In genomic region chr9:36873247-36873875, GRCh38 we compare ENCODE assay signal across 8 cellular contexts.
A peak's percentile ranks its signal among the peaks of the same experiment; 100 is the strongest.
DNase-seq lines count a peak whose midpoint lies in the region; ATAC-seq, FAIRE-seq and TF ChIP-seq lines count a peak whose summit lies in the region.

No MANE protein-coding gene starts in this region.

- peak; percentile 44 for ATAC-seq in GM21717 (IDR thresholded peaks at IDR 0.05; ENCODE audit: unreplicated experiment)
- ATAC-seq in WTC11, result peak; percentile 93
- ATAC-seq in left lobe of liver, result peak; percentile 94
- ATAC-seq in HG02763 (IDR thresholded peaks at IDR 0.05; ENCODE audit: unreplicated experiment), result no peak

- POLR2A ChIA-PET in WTC11 (lab: Charles Lee), result interaction anchor here (0.9 kb wide), 1 partner anchor 118 kb away, joined by 3 read pairs; no protein-coding TSS in a partner anchor

- FAIRE-seq in bronchial epithelial cell (lab: Jason Lieb, UNC), result no peak

- in situ Hi-C loops in Caki2 (cut with HindIII; ENCODE audit: low pct_unique_long_range_greater_than_20kb, low sequenced_read_pairs), result no loop called here

- peaks cover 3% of the 10 kb centered on the region; the same call in 1 of the 2 replicates for H3K36me3 Mint-ChIP-seq in WTC11

- H3K27me3 ChIP-seq in bronchial epithelial cell (ENCODE audit: control insufficient read depth, insufficient read depth, low read length), result peaks cover 11% of the 10 kb centered on the region

- no peaks in the 10 kb centered on the region for H3K36me3 ChIP-seq in bronchial epithelial cell (ENCODE audit: control insufficient read depth, insufficient read depth, low read length)

- H3K4me3 Mint-ChIP-seq in WTC11, result no peak overlapping the region

- H3K27me3 Mint-ChIP-seq in WTC11 (ENCODE audit: low read depth), result no peaks in the 10 kb centered on the region

- H3K4me1 Mint-ChIP-seq in WTC11, result peaks cover 8% of the 10 kb centered on the region

- TF ChIP-seq CTCF in WTC11 (IDR thresholded peaks at IDR 0.05) (peak; percentile 88), bronchial epithelial cell (IDR thresholded peaks at IDR 0.05; ENCODE audit: insufficient read depth, low read length, severe bottlenecking) (peak; percentile 91)

- H3K9me3 Mint-ChIP-seq in WTC11, result peaks cover 14% of the 10 kb centered on the region

- DNase-seq in Caki2 (ENCODE audit: low read depth), result peak; percentile 23
- peak; percentile 78 for DNase-seq in NCI-H146 (lab: John Stamatoyannopoulos, UW)
- DNase-seq in WTC11 (ENCODE audit: low spot score), result peak; percentile 83
- DNase-seq in bronchial epithelial cell (ENCODE audit: low read depth), result peak; percentile 58
- DNase-seq in left lobe of liver (ENCODE audit: low spot score), result peak; percentile 73
- peak; percentile 25 to 64 (median 55) for DNase-seq in stimulated activated CD4-positive, alpha-beta T cell treated with anti-CD3 and anti-CD28 coated beads, TNF-alpha, amount 100 ng/mL, for 1 hour (ENCODE audit: low read depth in 3 of 3, low spot score in 1 of 3)

- CTCF ChIA-PET in WTC11 (lab: Charles Lee), result interaction anchor here (0.6 to 5.3 kb wide), 66 partner anchors 10 to 560 kb away, joined by 3 to 232 read pairs (median 5); no protein-coding TSS in a partner anchor

- H3K27ac Mint-ChIP-seq in WTC11, result no peak overlapping the region

- H3K4me3 ChIP-seq in bronchial epithelial cell (ENCODE audit: low read depth, low read length), result no peak overlapping the region

TF ChIP-seq in WTC11, 78 proteins besides CTCF, POLR2A, EP300 and RAD21:
- TF ChIP-seq USF1 (CRISPR knock-in tag; IDR thresholded peaks at IDR 0.05) (no peak), SMAD4 (CRISPR knock-in tag; IDR thresholded peaks at IDR 0.05) (no peak), OVOL2 (CRISPR knock-in tag; IDR thresholded peaks at IDR 0.05; ENCODE audit: borderline replicate concordance) (no peak), ZNF317 (CRISPR knock-in tag; IDR thresholded peaks at IDR 0.05; ENCODE audit: borderline replicate concordance, low read depth) (no peak), ESRRA (CRISPR knock-in tag; IDR thresholded peaks at IDR 0.05; ENCODE audit: borderline replicate concordance) (no peak), ETV6 (CRISPR knock-in tag; IDR thresholded peaks at IDR 0.05) (no peak), GABPB1 (CRISPR knock-in tag; IDR thresholded peaks at IDR 0.05) (no peak), ARID4B (CRISPR knock-in tag; IDR thresholded peaks at IDR 0.05; ENCODE audit: borderline replicate concordance) (no peak), ZBTB43 (CRISPR knock-in tag; IDR thresholded peaks at IDR 0.05) (no peak), AR (CRISPR knock-in tag; IDR thresholded peaks at IDR 0.05) (no peak)

Comparison
In these comparisons a context has a peak if more than half of its experiments do, and no peak if none do; other contexts are left out.
1. DNase-seq: peak in every context shown above with its lines; median percentile 83 in WTC11; 78 in NCI-H146; 73 in left lobe of liver; 58 in bronchial epithelial cell; 55 in stimulated activated CD4-positive, alpha-beta T cell treated with anti-CD3 and anti-CD28 coated beads, TNF-alpha, amount 100 ng/mL, for 1 hour; 23 in Caki2.